In the genomic region with DNA sequence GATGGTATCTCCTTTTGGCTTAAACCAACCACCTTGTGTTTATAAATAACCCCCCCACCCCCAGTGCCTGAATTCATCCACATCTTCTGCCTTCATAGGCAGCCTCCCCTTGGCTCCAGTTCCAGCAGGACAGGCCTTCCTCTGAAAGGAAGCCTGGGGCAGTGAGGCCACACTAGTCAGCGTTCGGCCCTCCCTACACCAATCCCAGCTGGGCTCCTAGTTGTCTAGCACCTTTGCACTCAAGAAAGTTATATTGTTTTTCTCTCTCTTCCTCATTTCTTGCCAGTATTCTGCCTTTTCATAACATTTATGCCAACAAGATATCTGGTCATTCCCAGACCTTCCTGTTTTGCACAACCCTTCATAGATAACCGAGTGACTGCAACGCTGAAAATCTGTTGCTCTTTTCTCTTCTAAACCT, we compare ENCODE assay signal across 15 cellular contexts.
DNase-seq lines count a peak whose midpoint lies in the region; ATAC-seq, FAIRE-seq and TF ChIP-seq lines count a peak whose summit lies in the region.
"Had no signal": no experiment of that assay in that cellular context is flagged by ENCODE, and none has a peak within 500 bp of the region (broad histone marks: within the 10 kb centered on the region; RNA-seq: fewer than 3 reads in every experiment).

No MANE protein-coding gene starts in this region.

- no TSS peak for BruUV-seq in endothelial cell of umbilical vein (replicated peaks; lab: Mats Ljungman, UMichigan)

- dilution Hi-C loops in endothelial cell of umbilical vein (cut with MboI; ENCODE audit: extremely low pct_ligation_motif_present, low sequenced_read_pairs), result no loop called here

- FAIRE-seq in endothelial cell of umbilical vein (lab: Jason Lieb, UNC), result peak; percentile 93

- H3K4me3 Mint-ChIP-seq in CD4-positive, alpha-beta T cell, result no peak overlapping the region
- no peak overlapping the region for H3K4me3 Mint-ChIP-seq in T-helper 17 cell
- H3K4me3 Mint-ChIP-seq: activated T-cell treated with anti-CD3 and anti-CD28 coated beads, Interleukin-2, amount 50 U/mL, for 4 hours; B cell had no signal

- intact Hi-C loops in CD4-positive, alpha-beta T cell (cut with DNase I, micrococcal nuclease), result no loop called here
- intact Hi-C loops in endothelial cell of umbilical vein (cut with micrococcal nuclease), result no loop called here

- POLR2A ChIA-PET in CD4-positive, alpha-beta T cell (lab: Charles Lee), result no interaction called here
- POLR2A ChIA-PET in endothelial cell of umbilical vein (lab: Charles Lee), result no interaction called here

- H3K27me3 ChIP-seq in CD4-positive, alpha-beta T cell (ENCODE audit: control insufficient read depth, insufficient read depth, low read length), result no peaks in the 10 kb centered on the region
- H3K27me3 ChIP-seq in endothelial cell of umbilical vein (ENCODE audit: control insufficient read depth in 2 of 2, insufficient read depth in 2 of 2, low read length in 2 of 2), result no peaks in the 10 kb centered on the region

- peaks cover 53% of the 10 kb centered on the region for H3K36me3 Mint-ChIP-seq in CD4-positive, alpha-beta T cell (ENCODE audit: low read depth)
- peaks cover 12% of the 10 kb centered on the region for H3K36me3 Mint-ChIP-seq in T-helper 17 cell (ENCODE audit: low read depth)

- no peaks in the 10 kb centered on the region for H4K20me1 ChIP-seq in endothelial cell of umbilical vein (replicated peaks; ENCODE audit: control insufficient read depth, extremely low read depth, insufficient read depth, low read length)

- no peak for TF ChIP-seq CTCF in CD4-positive, alpha-beta T cell (IDR thresholded peaks at IDR 0.05)
- no peak for TF ChIP-seq CTCF in endothelial cell of umbilical vein (IDR thresholded peaks at IDR 0.05; ENCODE audit: extremely low read depth in 1 of 2, insufficient read depth in 1 of 2, low read depth in 1 of 2, low read length in 2 of 2)
- TF ChIP-seq CTCF in omental fat pad (IDR thresholded peaks at IDR 0.05), result no peak

- CTCF ChIA-PET in CD4-positive, alpha-beta T cell (lab: Charles Lee), result no interaction called here
- CTCF ChIA-PET in endothelial cell of umbilical vein (lab: Charles Lee), result interaction anchor here (1.3 to 3.5 kb wide), 4 partner anchors 13 to 55 kb away, joined by 3 to 25 read pairs (median 6); no protein-coding TSS in a partner anchor

- peaks cover 8% of the 10 kb centered on the region for H3K4me1 Mint-ChIP-seq in CD4-positive, alpha-beta T cell (ENCODE audit: low read depth)
- peaks cover 9% of the 10 kb centered on the region for H3K4me1 Mint-ChIP-seq in T-helper 17 cell

- H3K9me3 Mint-ChIP-seq in CD4-positive, alpha-beta T cell, result no peaks in the 10 kb centered on the region
- H3K9me3 Mint-ChIP-seq: activated T-cell treated with anti-CD3 and anti-CD28 coated beads, Interleukin-2, amount 50 U/mL, for 4 hours had no signal

- H3K27me3 Mint-ChIP-seq in CD4-positive, alpha-beta T cell, result no peaks in the 10 kb centered on the region
- no peaks in the 10 kb centered on the region for H3K27me3 Mint-ChIP-seq in T-helper 17 cell
- H3K27me3 Mint-ChIP-seq: B cell had no signal

- H3K36me3 ChIP-seq in endothelial cell of umbilical vein (ENCODE audit: control insufficient read depth in 2 of 2, extremely low read depth in 1 of 2, insufficient read depth in 2 of 2, low read length in 2 of 2), result peaks cover 4 to 13% of the 10 kb centered on the region in 2 experiments

- H3K4me2 ChIP-seq in endothelial cell of umbilical vein (ENCODE audit: insufficient read depth, low read length), result peak overlapping the region; percentile 50

- no peak for ATAC-seq in CD4-positive, alpha-beta T cell (ENCODE audit: poor library complexity)
- ATAC-seq in omental fat pad (ENCODE audit: low FRiP score) (peak; percentile 7), T-helper 17 cell (no peak)
- ATAC-seq: activated T-cell treated with anti-CD3 and anti-CD28 coated beads, Interleukin-2, amount 50 U/mL, for 4 hours had no signal

- peak overlapping the region; percentile 16 for H3K27ac Mint-ChIP-seq in CD4-positive, alpha-beta T cell
- no peak overlapping the region for H3K27ac Mint-ChIP-seq in T-helper 17 cell
- H3K27ac Mint-ChIP-seq: B cell had no signal

- H3K4me1 ChIP-seq in endothelial cell of umbilical vein (ENCODE audit: control insufficient read depth, extremely low read depth, insufficient read depth, low read length), result peaks cover 71% of the 10 kb centered on the region
- H3K4me1 ChIP-seq: prostate gland had no signal

- H3K9ac ChIP-seq in endothelial cell of umbilical vein (replicated peaks; ENCODE audit: extremely low read depth, insufficient read depth, low read length), result no peak overlapping the region

- H3K79me2 ChIP-seq in endothelial cell of umbilical vein (ENCODE audit: control insufficient read depth, insufficient read depth, low read length), result peaks cover 10% of the 10 kb centered on the region

- H3K9me3 ChIP-seq in CD4-positive, alpha-beta T cell (ENCODE audit: control insufficient read depth, low read length), result no peaks in the 10 kb centered on the region
- H3K9me3 ChIP-seq in endothelial cell of umbilical vein (replicated peaks; ENCODE audit: control insufficient read depth, insufficient read depth, low read length) (no peaks in the 10 kb centered on the region), T-helper 17 cell (ENCODE audit: control insufficient read depth, low read length, poor library complexity, severe bottlenecking) (no peaks in the 10 kb centered on the region)
- H3K9me3 ChIP-seq: HAP-1, prostate gland had no signal

- no peak for DNase-seq in CD4-positive, alpha-beta T cell
- DNase-seq in OCI-M1 (lab: John Stamatoyannopoulos, UW) (peak; percentile 21), endothelial cell of umbilical vein (ENCODE audit: low read depth, low spot score) (peak; percentile 95), omental fat pad (ENCODE audit: low spot score) (no peak), DMS 273 treated with DMSO at 0.1 percent for 48 hours (lab: John Stamatoyannopoulos, UW) (no peak), T-helper 17 cell (no peak), ACHN (no peak), AG08396 (ENCODE audit: low spot score) (no peak)
- DNase-seq: activated T-cell treated with anti-CD3 and anti-CD28 coated beads, Interleukin-2, amount 50 U/mL, for 4 hours; NCI-H1048; stimulated activated CD4-positive, alpha-beta T cell treated with anti-CD3 and anti-CD28 coated beads, Interleukin-4, amount 100 ng/mL, for 1 hour; stimulated activated naive CD4-positive, alpha-beta T cell had no signal

- no peak overlapping the region for H2AFZ ChIP-seq in endothelial cell of umbilical vein (ENCODE audit: low read depth, low read length)

- no peaks in the 10 kb centered on the region for H3K9me1 ChIP-seq in endothelial cell of umbilical vein (replicated peaks; ENCODE audit: control insufficient read depth, extremely low read depth, insufficient read depth, low read length)

- in situ Hi-C loops in ACHN (cut with HindIII; ENCODE audit: low pct_ligation_motif_present, low pct_unique_long_range_greater_than_20kb, low sequenced_read_pairs), result no loop called here

- TF ChIP-seq POLR2A in endothelial cell of umbilical vein (IDR thresholded peaks at IDR 0.05; ENCODE audit: low read depth, low read length), result peak; percentile 40

- H3K27ac ChIP-seq in CD4-positive, alpha-beta T cell (ENCODE audit: low read depth, low read length), result no peak overlapping the region
- H3K27ac ChIP-seq in endothelial cell of umbilical vein (ENCODE audit: insufficient read depth, low read depth, low read length), result peak overlapping the region; percentile 62

- H3K4me3 ChIP-seq in endothelial cell of umbilical vein (replicated peaks in 1 of 3; ENCODE audit: insufficient read depth in 1 of 3, low read depth in 1 of 3, low read length in 3 of 3), result no peak overlapping the region
- H3K4me3 ChIP-seq: HAP-1, prostate gland had no signal

TF ChIP-seq in endothelial cell of umbilical vein, 7 proteins besides CTCF, POLR2A, EP300 and RAD21:
- TF ChIP-seq POLR2AphosphoS5 (IDR thresholded peaks at IDR 0.05; ENCODE audit: insufficient read depth, low read depth, low read length) (peak; percentile 36), EZH2 (IDR thresholded peaks at IDR 0.05; ENCODE audit: borderline replicate concordance, low read depth, low read length, severe bottlenecking) (no peak), JUN (IDR thresholded peaks at IDR 0.05; ENCODE audit: borderline replicate concordance, insufficient read depth, insufficient read length, low read depth) (no peak), FOS (IDR thresholded peaks at IDR 0.05; ENCODE audit: borderline replicate concordance, insufficient read depth, low read length) (peak; percentile 37), GATA2 (IDR thresholded peaks at IDR 0.05; ENCODE audit: insufficient read depth, insufficient read length, low read depth, low read length) (peak; percentile 67), MYC (IDR thresholded peaks at IDR 0.05; ENCODE audit: low read depth, low read length) (no peak)
- TF ChIP-seq, protein P1, sequence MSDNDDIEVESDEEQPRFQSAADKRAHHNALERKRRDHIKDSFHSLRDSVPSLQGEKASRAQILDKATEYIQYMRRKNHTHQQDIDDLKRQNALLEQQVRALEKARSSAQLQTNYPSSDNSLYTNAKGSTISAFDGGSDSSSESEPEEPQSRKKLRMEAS (IDR thresholded peaks at IDR 0.05; ENCODE audit: insufficient read depth, insufficient read length), result no peak
TF ChIP-seq in endothelial cell of umbilical vein: peak in this region for 3.

Comparison
In these comparisons a context has a peak if more than half of its experiments do, and no peak if none do; other contexts are left out.
1. DNase-seq: peak in OCI-M1 (single experiment) and endothelial cell of umbilical vein (single experiment); none in CD4-positive, alpha-beta T cell (0 of 10), omental fat pad (single experiment), DMS 273 treated with DMSO at 0.1 percent for 48 hours (single experiment), T-helper 17 cell (0 of 3), ACHN (single experiment) and AG08396 (single experiment).